Comparison of ENCODE assay signal across 26 cellular contexts in the genomic region with DNA sequence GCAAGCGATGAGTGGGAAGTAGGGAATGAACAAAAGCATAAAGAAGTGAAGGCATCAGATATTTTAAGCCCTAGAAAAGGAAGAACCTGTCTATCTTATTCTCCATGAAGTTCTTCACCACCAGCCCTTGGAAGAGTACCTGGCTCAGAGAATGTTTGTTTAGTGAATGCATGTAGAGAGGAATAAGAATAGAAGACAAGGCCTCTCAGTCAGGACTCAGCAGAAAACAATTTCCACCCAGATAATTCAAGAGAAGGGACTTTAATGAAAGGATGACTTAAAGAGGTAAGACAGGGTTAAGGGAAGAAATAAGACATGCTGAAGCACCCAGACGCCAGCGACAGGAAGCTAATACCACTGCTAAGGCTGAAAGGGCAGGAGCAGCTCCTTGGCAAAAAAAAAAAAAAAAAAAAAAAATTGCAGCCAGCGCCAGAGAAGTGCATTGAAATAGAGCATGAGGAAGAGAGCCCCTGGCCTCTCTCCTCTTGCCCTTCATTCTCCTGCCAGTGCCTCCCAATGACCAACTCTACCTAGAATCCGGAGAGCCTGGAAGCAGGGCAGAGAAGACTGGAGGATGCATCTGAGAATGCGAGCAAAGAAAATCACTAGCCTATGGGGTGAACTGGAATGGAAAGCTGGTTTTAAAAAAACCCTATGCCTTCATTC. TPM values are rescaled to one million over a fixed set of nuclear protein-coding genes. Genes with fewer than 3 reads are reported as not detected.
DNase-seq lines count a peak whose midpoint lies in the region; ATAC-seq and TF ChIP-seq lines count a peak whose summit lies in the region.
"Had no signal": no experiment of that assay in that cellular context is flagged by ENCODE, and none has a peak within 500 bp of the region (broad histone marks: within the 10 kb centered on the region; RNA-seq: fewer than 3 reads in every experiment).

No MANE protein-coding gene starts in this region.

- H3K36me3 Mint-ChIP-seq in GM23338 (ENCODE audit: low read depth) (no peaks in the 10 kb centered on the region), mesothelial cell of epicardium (no peaks in the 10 kb centered on the region)
- H3K36me3 Mint-ChIP-seq in activated T-cell treated with anti-CD3 and anti-CD28 coated beads, Interleukin-2, amount 50 U/mL, for 24 hours (ENCODE audit: low read depth), result no peaks in the 10 kb centered on the region
- H3K36me3 Mint-ChIP-seq: CD4-positive, alpha-beta memory T cell had no signal

- no peak overlapping the region for H3K9ac ChIP-seq in Loucy (ENCODE audit: low read depth, low read length, poor library complexity, severe bottlenecking)

- no peak overlapping the region; the same call in 2 of the 3 replicates for H3K4me3 Mint-ChIP-seq in GM23338
- H3K4me3 Mint-ChIP-seq in mesothelial cell of epicardium, result no peak overlapping the region
- no peak overlapping the region for H3K4me3 Mint-ChIP-seq in activated T-cell treated with anti-CD3 and anti-CD28 coated beads, Interleukin-2, amount 50 U/mL, for 24 hours
- H3K4me3 Mint-ChIP-seq: CD4-positive, alpha-beta memory T cell had no signal

- no peaks in the 10 kb centered on the region for H3K27me3 ChIP-seq in GM23338 (ENCODE audit: insufficient read depth)
- no peaks in the 10 kb centered on the region for H3K27me3 ChIP-seq in Loucy (ENCODE audit: insufficient read depth, low read length, poor library complexity, severe bottlenecking)
- H3K27me3 ChIP-seq in hepatocyte, result no peaks in the 10 kb centered on the region
- H3K27me3 ChIP-seq: SJCRH30 had no signal

- DNase-seq in GM23338 (ENCODE audit: low spot score) (peak; percentile 30), hepatocyte (ENCODE audit: low spot score) (no peak), mesothelial cell of epicardium (ENCODE audit: low spot score in 2 of 2, unreplicated experiment in 2 of 2) (no peak), SHP77 (lab: John Stamatoyannopoulos, UW) (no peak), H4 (ENCODE audit: low spot score) (no peak), SW480 (ENCODE audit: low spot score) (no peak)
- DNase-seq in activated T-cell treated with anti-CD3 and anti-CD28 coated beads, Interleukin-2, amount 50 U/mL, for 24 hours, result no peak
- DNase-seq: AML-193; C1 segment of cervical spinal cord; CD4-positive, alpha-beta memory T cell; COR-L47; NCI-H1048; NCI-H1417; NCI-H1694; NCI-H2081; NCI-H345; NCI-H524; NCI-H774; PC-3; SJCRH30 had no signal

- H2AFZ ChIP-seq in GM23338 (peak overlapping the region; percentile 20; the same call in 1 of the 2 replicates), Loucy (ENCODE audit: low read length) (peak overlapping the region; percentile 71), hepatocyte (no peak overlapping the region)

- 68% methylated on average over 6 of the region's 6 CpGs for WGBS in hepatocyte (ENCODE audit: low lambda C conversion rate, missing lambda C conversion rate)

- no peaks in the 10 kb centered on the region for H3K9me3 ChIP-seq in Loucy (ENCODE audit: insufficient read depth, low read depth, low read length)
- no peaks in the 10 kb centered on the region for H3K9me3 ChIP-seq in hepatocyte (ENCODE audit: low read depth)
- H3K9me3 ChIP-seq: A549, SJCRH30 had no signal

- H3K4me1 ChIP-seq in GM23338 (ENCODE audit: insufficient read depth) (peaks cover 18% of the 10 kb centered on the region), Loucy (ENCODE audit: insufficient read depth, low read length, poor library complexity, severe bottlenecking) (peaks cover 28% of the 10 kb centered on the region), hepatocyte (ENCODE audit: insufficient read depth) (no peaks in the 10 kb centered on the region)
- H3K4me1 ChIP-seq: A549, SJCRH30 had no signal

- no peaks in the 10 kb centered on the region for H3F3A ChIP-seq in GM23338 (replicated peaks; ENCODE audit: low read depth)
- no peaks in the 10 kb centered on the region for H3F3A ChIP-seq in Loucy (ENCODE audit: low read depth)

- H3K9me2 ChIP-seq in GM23338 (ENCODE audit: insufficient read depth) (no peaks in the 10 kb centered on the region), Loucy (replicated peaks; ENCODE audit: low read depth, low read length) (no peaks in the 10 kb centered on the region), hepatocyte (replicated peaks; ENCODE audit: insufficient read depth) (no peaks in the 10 kb centered on the region)

- H3K4me1 Mint-ChIP-seq in GM23338, result peaks cover 22% of the 10 kb centered on the region
- H3K4me1 Mint-ChIP-seq in mesothelial cell of epicardium, result peaks cover 18% of the 10 kb centered on the region
- no peaks in the 10 kb centered on the region for H3K4me1 Mint-ChIP-seq in activated T-cell treated with anti-CD3 and anti-CD28 coated beads, Interleukin-2, amount 50 U/mL, for 24 hours (ENCODE audit: low read depth)

- no peak overlapping the region for H3K27ac ChIP-seq in GM23338 (ENCODE audit: low read depth)
- H3K27ac ChIP-seq in hepatocyte, result peak overlapping the region; percentile 13
- H3K27ac ChIP-seq: A549, SJCRH30 had no signal

- no peaks in the 10 kb centered on the region for H3K27me3 Mint-ChIP-seq in GM23338 (ENCODE audit: insufficient read depth, low read depth, poor library complexity)
- no peaks in the 10 kb centered on the region for H3K27me3 Mint-ChIP-seq in mesothelial cell of epicardium (ENCODE audit: low read depth)
- no peaks in the 10 kb centered on the region for H3K27me3 Mint-ChIP-seq in activated T-cell treated with anti-CD3 and anti-CD28 coated beads, Interleukin-2, amount 50 U/mL, for 24 hours

- peak; percentile 88 for ATAC-seq in GM23338
- ATAC-seq: A549, GM12878, K562, PC-3, SK-N-SH treated with all-trans-retinoic acid at 6 μM for 48 hours had no signal

- H4K20me1 ChIP-seq in GM23338 (replicated peaks; ENCODE audit: insufficient read depth) (no peaks in the 10 kb centered on the region), Loucy (ENCODE audit: insufficient read depth, low read length, poor library complexity, severe bottlenecking) (no peaks in the 10 kb centered on the region), hepatocyte (ENCODE audit: insufficient read depth, poor library complexity, severe bottlenecking) (no peaks in the 10 kb centered on the region)

- H3K4me3 ChIP-seq in GM23338 (no peak overlapping the region), Loucy (ENCODE audit: low read length, poor library complexity, severe bottlenecking) (no peak overlapping the region), hepatocyte (no peak overlapping the region)
- H3K4me3 ChIP-seq: A549, GM12878, K562, SJCRH30 had no signal

- H3K9me3 Mint-ChIP-seq in GM23338 (no peaks in the 10 kb centered on the region), mesothelial cell of epicardium (no peaks in the 10 kb centered on the region)
- H3K9me3 Mint-ChIP-seq in activated T-cell treated with anti-CD3 and anti-CD28 coated beads, Interleukin-2, amount 50 U/mL, for 24 hours, result no peaks in the 10 kb centered on the region

- no peak overlapping the region for H3K27ac Mint-ChIP-seq in GM23338
- H3K27ac Mint-ChIP-seq in mesothelial cell of epicardium, result peak overlapping the region; percentile 52
- H3K27ac Mint-ChIP-seq in activated T-cell treated with anti-CD3 and anti-CD28 coated beads, Interleukin-2, amount 50 U/mL, for 24 hours, result no peak overlapping the region
- H3K27ac Mint-ChIP-seq: CD4-positive, alpha-beta memory T cell had no signal

- H3K79me2 ChIP-seq in GM23338 (replicated peaks; ENCODE audit: insufficient read depth), result no peaks in the 10 kb centered on the region
- no peaks in the 10 kb centered on the region for H3K79me2 ChIP-seq in Loucy (ENCODE audit: insufficient read depth, low read length)
- H3K79me2 ChIP-seq in hepatocyte, result no peaks in the 10 kb centered on the region

- no peak for TF ChIP-seq CTCF in GM23338 (conservative IDR thresholded peaks at IDR 0.05; ENCODE audit: low read depth in 2 of 2)
- TF ChIP-seq CTCF in Loucy (conservative IDR thresholded peaks at IDR 0.05; ENCODE audit: low read length), result no peak
- no peak for TF ChIP-seq CTCF in hepatocyte (IDR thresholded peaks at IDR 0.05; ENCODE audit: poor library complexity)
- TF ChIP-seq CTCF in mesothelial cell of epicardium (IDR thresholded peaks at IDR 0.05; ENCODE audit: unreplicated experiment), result no peak

- peak overlapping the region; percentile 35; the same call in 1 of the 2 replicates for H3K4me2 ChIP-seq in GM23338
- peak overlapping the region; percentile 39 for H3K4me2 ChIP-seq in Loucy (ENCODE audit: low read depth, low read length, poor library complexity, severe bottlenecking)
- H3K4me2 ChIP-seq in hepatocyte, result peak overlapping the region; percentile 20
- H3K4me2 ChIP-seq: A549 had no signal

- H3K36me3 ChIP-seq in GM23338 (ENCODE audit: insufficient read depth), result no peaks in the 10 kb centered on the region
- no peaks in the 10 kb centered on the region for H3K36me3 ChIP-seq in Loucy (ENCODE audit: insufficient read depth, low read length)
- no peaks in the 10 kb centered on the region for H3K36me3 ChIP-seq in hepatocyte (replicated peaks; ENCODE audit: insufficient read depth, low read depth)
- H3K36me3 ChIP-seq: SJCRH30 had no signal

TF ChIP-seq in GM23338, 12 proteins besides CTCF, POLR2A, EP300 and RAD21 (continues in another document):
- TF ChIP-seq, protein P1, sequence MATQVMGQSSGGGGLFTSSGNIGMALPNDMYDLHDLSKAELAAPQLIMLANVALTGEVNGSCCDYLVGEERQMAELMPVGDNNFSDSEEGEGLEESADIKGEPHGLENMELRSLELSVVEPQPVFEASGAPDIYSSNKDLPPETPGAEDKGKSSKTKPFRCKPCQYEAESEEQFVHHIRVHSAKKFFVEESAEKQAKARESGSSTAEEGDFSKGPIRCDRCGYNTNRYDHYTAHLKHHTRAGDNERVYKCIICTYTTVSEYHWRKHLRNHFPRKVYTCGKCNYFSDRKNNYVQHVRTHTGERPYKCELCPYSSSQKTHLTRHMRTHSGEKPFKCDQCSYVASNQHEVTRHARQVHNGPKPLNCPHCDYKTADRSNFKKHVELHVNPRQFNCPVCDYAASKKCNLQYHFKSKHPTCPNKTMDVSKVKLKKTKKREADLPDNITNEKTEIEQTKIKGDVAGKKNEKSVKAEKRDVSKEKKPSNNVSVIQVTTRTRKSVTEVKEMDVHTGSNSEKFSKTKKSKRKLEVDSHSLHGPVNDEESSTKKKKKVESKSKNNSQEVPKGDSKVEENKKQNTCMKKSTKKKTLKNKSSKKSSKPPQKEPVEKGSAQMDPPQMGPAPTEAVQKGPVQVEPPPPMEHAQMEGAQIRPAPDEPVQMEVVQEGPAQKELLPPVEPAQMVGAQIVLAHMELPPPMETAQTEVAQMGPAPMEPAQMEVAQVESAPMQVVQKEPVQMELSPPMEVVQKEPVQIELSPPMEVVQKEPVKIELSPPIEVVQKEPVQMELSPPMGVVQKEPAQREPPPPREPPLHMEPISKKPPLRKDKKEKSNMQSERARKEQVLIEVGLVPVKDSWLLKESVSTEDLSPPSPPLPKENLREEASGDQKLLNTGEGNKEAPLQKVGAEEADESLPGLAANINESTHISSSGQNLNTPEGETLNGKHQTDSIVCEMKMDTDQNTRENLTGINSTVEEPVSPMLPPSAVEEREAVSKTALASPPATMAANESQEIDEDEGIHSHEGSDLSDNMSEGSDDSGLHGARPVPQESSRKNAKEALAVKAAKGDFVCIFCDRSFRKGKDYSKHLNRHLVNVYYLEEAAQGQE (IDR thresholded peaks at IDR 0.05; ENCODE audit: unreplicated experiment), result no peak

RNA-seq across cellular contexts. Expression of a gene that starts 47.2 kb away (rescaled TPM):
- 2.8 and 5.3 TPM in 2 replicates for total RNA-seq in GM23338 (2014; rRNA removed; shearing (Covaris generic))
- polyA plus RNA-seq in GM23338 (2016; fragmentation: Nextera tagmentation; extraction: Ambion mirVana) (5.2 and 5.6 TPM in 2 replicates), hepatocyte (26.6 and 29.1 TPM in 2 replicates)
- total RNA-seq in hepatocyte (28.6 and 53.4 TPM in 2 replicates), mesothelial cell of epicardium (6.8 to 7.2 TPM (median 7.2 TPM) in 3 replicates)
- 0.25 and 1.1 TPM in 2 replicates for total RNA-seq in H4 (2014; rRNA removed; shearing (Covaris generic))
- total RNA-seq: HT1080 had no signal
